ENCODE assay signal across 18 cellular contexts in genomic region chr1:58365328-58365727, GRCh38.
"Had no signal": no experiment of that assay in that cellular context is flagged by ENCODE, and none has a peak within 500 bp of the region (broad histone marks: within the 10 kb centered on the region; RNA-seq: fewer than 3 reads in every experiment).

No MANE protein-coding gene starts in this region.

- H3K9me3 ChIP-seq: MG63 had no signal

- H3K4me3 ChIP-seq: MG63 had no signal

- H3K27me3 ChIP-seq: MG63 had no signal

- H3K36me3 ChIP-seq: MG63 had no signal

- FAIRE-seq: HTR-8/SVneo, RCC 7860 had no signal

- H3K27ac ChIP-seq: HL-60 had no signal

- ATAC-seq: SK-N-SH treated with all-trans-retinoic acid at 6 μM for 48 hours had no signal

- DNase-seq: KBM-7, MG63, NCI-H1092 treated with DMSO at 0.1 percent for 48 hours, NCI-H1436, NCI-H187, NCI-H2029, NCI-H2081 treated with DMSO at 0.1 percent for 48 hours, NCI-H2227 treated with DMSO at 0.1 percent for 48 hours, NCI-H524, NCI-H526 treated with DMSO at 0.1 percent for 48 hours, NCI-H748 treated with DMSO at 0.1 percent for 48 hours, RPMI8226, SHP77, T-helper 1 cell had no signal
